In genomic region chr11:34783816-34784317, GRCh38 we compare ENCODE assay signal across 1 cellular context.
A peak's percentile ranks its signal among the peaks of the same experiment; 100 is the strongest.
TF ChIP-seq lines count a peak whose summit lies in the region.

No MANE protein-coding gene starts in this region.

TF ChIP-seq in HepG2, 621 proteins besides CTCF, POLR2A, EP300 and RAD21 (continued from another document and continues in another):
- TF ChIP-seq ARID3A (IDR thresholded peaks at IDR 0.05; ENCODE audit: low read depth, low read length) (0 out of 2 replicates have a peak, but pooled peaks have one; percentile 5), THAP9 (CRISPR knock-in tag; IDR thresholded peaks at IDR 0.05; ENCODE audit: borderline replicate concordance) (no peak), MEIS2 (CRISPR knock-in tag; IDR thresholded peaks at IDR 0.05) (peak; percentile 63; the same call in 1 of the 2 replicates), ATF7 (IDR thresholded peaks at IDR 0.05) (peak; percentile 45), ATF7 (CRISPR knock-in tag; IDR thresholded peaks at IDR 0.05) (peak; percentile 82; the same call in 1 of the 2 replicates), ARNT (IDR thresholded peaks at IDR 0.05) (no peak), KLF11 (CRISPR knock-in tag; IDR thresholded peaks at IDR 0.05) (no peak), MTA3 (CRISPR knock-in tag; IDR thresholded peaks at IDR 0.05) (no peak), PTBP1 (IDR thresholded peaks at IDR 0.05; ENCODE audit: low read depth, low read length, poor library complexity, severe bottlenecking) (no peak), ZFP36L2 (CRISPR knock-in tag; IDR thresholded peaks at IDR 0.05) (no peak), AKNA (CRISPR knock-in tag; IDR thresholded peaks at IDR 0.05; ENCODE audit: borderline replicate concordance) (no peak), KDM4B (CRISPR knock-in tag; IDR thresholded peaks at IDR 0.05) (no peak), GZF1 (CRISPR knock-in tag; IDR thresholded peaks at IDR 0.05) (no peak), ZNF251 (CRISPR knock-in tag; IDR thresholded peaks at IDR 0.05) (no peak), ZNF674 (CRISPR knock-in tag; IDR thresholded peaks at IDR 0.05; ENCODE audit: low read depth) (no peak), ZNF546 (CRISPR knock-in tag; conservative IDR thresholded peaks at IDR 0.05) (0 out of 2 replicates have a peak, but pooled peaks have one; percentile 34), SP1 (IDR thresholded peaks at IDR 0.05) (no peak), SP1 (CRISPR knock-in tag; IDR thresholded peaks at IDR 0.05) (no peak), FOXC1 (CRISPR knock-in tag; IDR thresholded peaks at IDR 0.05; ENCODE audit: borderline replicate concordance) (no peak; the same call in 1 of the 2 replicates), ZNF543 (CRISPR knock-in tag; IDR thresholded peaks at IDR 0.05) (no peak), ZNF770 (CRISPR knock-in tag; IDR thresholded peaks at IDR 0.05) (no peak), KAT2B (IDR thresholded peaks at IDR 0.05; ENCODE audit: borderline replicate concordance, low read depth, low read length) (no peak), NFE2L1 (CRISPR knock-in tag; IDR thresholded peaks at IDR 0.05; ENCODE audit: borderline replicate concordance) (no peak), ZSCAN31 (CRISPR knock-in tag; IDR thresholded peaks at IDR 0.05; ENCODE audit: low read depth) (no peak), TOE1 (CRISPR knock-in tag; IDR thresholded peaks at IDR 0.05) (no peak), NFATC3 (CRISPR knock-in tag; IDR thresholded peaks at IDR 0.05) (no peak), ZNF780A (CRISPR knock-in tag; IDR thresholded peaks at IDR 0.05) (no peak), CBX1 (IDR thresholded peaks at IDR 0.05; ENCODE audit: low read depth) (no peak), ZNF605 (CRISPR knock-in tag; IDR thresholded peaks at IDR 0.05) (0 out of 2 replicates have a peak, but pooled peaks have one; percentile 25), EZH2 (conservative IDR thresholded peaks at IDR 0.05; ENCODE audit: low read depth, low read length) (no peak), HES4 (CRISPR knock-in tag; IDR thresholded peaks at IDR 0.05; ENCODE audit: borderline replicate concordance) (no peak), POLR2AphosphoS5 (IDR thresholded peaks at IDR 0.05; ENCODE audit: low read depth, low read length) (0 out of 2 replicates have a peak, but pooled peaks have one; percentile 31), NFKBIZ (CRISPR knock-in tag; IDR thresholded peaks at IDR 0.05) (no peak), TFDP1 (CRISPR knock-in tag; IDR thresholded peaks at IDR 0.05; ENCODE audit: borderline replicate concordance) (no peak), SNAI1 (CRISPR knock-in tag; IDR thresholded peaks at IDR 0.05; ENCODE audit: borderline replicate concordance) (no peak), ZNF614 (CRISPR knock-in tag; IDR thresholded peaks at IDR 0.05; ENCODE audit: borderline replicate concordance) (no peak; the same call in 1 of the 2 replicates), PHF21A (CRISPR knock-in tag; IDR thresholded peaks at IDR 0.05) (peak; percentile 60), KMT2A (CRISPR knock-in tag; IDR thresholded peaks at IDR 0.05) (no peak), PRPF4 (IDR thresholded peaks at IDR 0.05; ENCODE audit: low read depth, low read length, poor library complexity, severe bottlenecking) (no peak), KLF15 (CRISPR knock-in tag; IDR thresholded peaks at IDR 0.05; ENCODE audit: borderline replicate concordance) (no peak), SALL1 (CRISPR knock-in tag; IDR thresholded peaks at IDR 0.05) (peak; percentile 93), ZNF296 (CRISPR knock-in tag; conservative IDR thresholded peaks at IDR 0.05) (no peak), ZNF510 (CRISPR knock-in tag; IDR thresholded peaks at IDR 0.05; ENCODE audit: low read depth) (no peak), NCOA2 (CRISPR knock-in tag; IDR thresholded peaks at IDR 0.05) (peak; percentile 79)
- TF ChIP-seq, protein P1, sequence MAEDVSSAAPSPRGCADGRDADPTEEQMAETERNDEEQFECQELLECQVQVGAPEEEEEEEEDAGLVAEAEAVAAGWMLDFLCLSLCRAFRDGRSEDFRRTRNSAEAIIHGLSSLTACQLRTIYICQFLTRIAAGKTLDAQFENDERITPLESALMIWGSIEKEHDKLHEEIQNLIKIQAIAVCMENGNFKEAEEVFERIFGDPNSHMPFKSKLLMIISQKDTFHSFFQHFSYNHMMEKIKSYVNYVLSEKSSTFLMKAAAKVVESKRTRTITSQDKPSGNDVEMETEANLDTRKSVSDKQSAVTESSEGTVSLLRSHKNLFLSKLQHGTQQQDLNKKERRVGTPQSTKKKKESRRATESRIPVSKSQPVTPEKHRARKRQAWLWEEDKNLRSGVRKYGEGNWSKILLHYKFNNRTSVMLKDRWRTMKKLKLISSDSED (CRISPR knock-in tag; IDR thresholded peaks at IDR 0.05) = no peak
- TF ChIP-seq, protein P2, sequence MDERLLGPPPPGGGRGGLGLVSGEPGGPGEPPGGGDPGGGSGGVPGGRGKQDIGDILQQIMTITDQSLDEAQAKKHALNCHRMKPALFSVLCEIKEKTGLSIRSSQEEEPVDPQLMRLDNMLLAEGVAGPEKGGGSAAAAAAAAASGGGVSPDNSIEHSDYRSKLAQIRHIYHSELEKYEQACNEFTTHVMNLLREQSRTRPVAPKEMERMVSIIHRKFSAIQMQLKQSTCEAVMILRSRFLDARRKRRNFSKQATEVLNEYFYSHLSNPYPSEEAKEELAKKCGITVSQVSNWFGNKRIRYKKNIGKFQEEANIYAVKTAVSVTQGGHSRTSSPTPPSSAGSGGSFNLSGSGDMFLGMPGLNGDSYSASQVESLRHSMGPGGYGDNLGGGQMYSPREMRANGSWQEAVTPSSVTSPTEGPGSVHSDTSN (CRISPR knock-in tag; IDR thresholded peaks at IDR 0.05) = no peak
- TF ChIP-seq, protein P3, sequence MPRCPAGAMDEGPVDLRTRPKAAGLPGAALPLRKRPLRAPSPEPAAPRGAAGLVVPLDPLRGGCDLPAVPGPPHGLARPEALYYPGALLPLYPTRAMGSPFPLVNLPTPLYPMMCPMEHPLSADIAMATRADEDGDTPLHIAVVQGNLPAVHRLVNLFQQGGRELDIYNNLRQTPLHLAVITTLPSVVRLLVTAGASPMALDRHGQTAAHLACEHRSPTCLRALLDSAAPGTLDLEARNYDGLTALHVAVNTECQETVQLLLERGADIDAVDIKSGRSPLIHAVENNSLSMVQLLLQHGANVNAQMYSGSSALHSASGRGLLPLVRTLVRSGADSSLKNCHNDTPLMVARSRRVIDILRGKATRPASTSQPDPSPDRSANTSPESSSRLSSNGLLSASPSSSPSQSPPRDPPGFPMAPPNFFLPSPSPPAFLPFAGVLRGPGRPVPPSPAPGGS (CRISPR knock-in tag; IDR thresholded peaks at IDR 0.05) = no peak
- TF ChIP-seq, protein P4, sequence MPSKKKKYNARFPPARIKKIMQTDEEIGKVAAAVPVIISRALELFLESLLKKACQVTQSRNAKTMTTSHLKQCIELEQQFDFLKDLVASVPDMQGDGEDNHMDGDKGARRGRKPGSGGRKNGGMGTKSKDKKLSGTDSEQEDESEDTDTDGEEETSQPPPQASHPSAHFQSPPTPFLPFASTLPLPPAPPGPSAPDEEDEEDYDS (CRISPR knock-in tag; IDR thresholded peaks at IDR 0.05) = peak; percentile 52; the same call in 1 of the 2 replicates
